Comparison of ENCODE assay signal across 9 cellular contexts in the genomic region with DNA sequence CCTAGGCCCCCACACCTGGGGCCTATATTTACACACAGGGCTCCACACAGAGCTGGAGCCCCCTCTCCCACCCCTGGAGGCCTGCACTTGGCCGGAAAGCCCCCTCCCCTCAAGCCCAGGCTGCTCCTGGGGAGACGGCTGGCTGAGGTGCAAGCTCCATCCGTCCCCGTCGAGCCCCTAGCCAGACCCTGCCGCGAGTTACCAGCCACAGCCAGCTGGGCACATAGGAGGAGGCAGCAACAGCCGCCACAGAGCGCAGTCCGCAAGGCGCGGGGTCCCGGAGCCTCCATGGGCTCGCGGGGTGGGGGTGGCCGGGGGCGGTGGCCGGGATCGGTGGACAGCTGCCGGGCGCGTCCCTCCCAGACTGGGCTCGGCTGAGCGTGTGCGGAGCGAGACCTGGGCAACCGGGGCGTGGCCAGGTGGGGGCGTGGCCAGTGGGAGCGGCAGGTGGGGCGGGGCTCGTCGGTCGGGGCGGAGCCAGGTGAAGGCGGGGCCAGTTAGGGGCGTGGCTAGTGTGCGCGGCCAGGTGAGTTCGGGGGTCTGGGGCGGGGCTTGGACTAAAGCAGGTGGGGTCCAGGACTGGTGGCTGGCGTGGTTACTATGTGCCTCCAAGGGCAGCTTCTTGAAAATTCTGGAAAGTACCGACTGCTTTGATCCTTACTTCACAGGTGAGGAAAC. TPM values are rescaled to one million over a fixed set of nuclear protein-coding genes. Genes with fewer than 3 reads are reported as not detected.
DNase-seq lines count a peak whose midpoint lies in the region; ATAC-seq lines count a peak whose summit lies in the region.
"Had no signal": no experiment of that assay in that cellular context is flagged by ENCODE, and none has a peak within 500 bp of the region (broad histone marks: within the 10 kb centered on the region; RNA-seq: fewer than 3 reads in every experiment).

A gene (minus strand): TSS at position 384 of the 678 bp plus-strand sequence. CDS start 94 bp downstream, at position 290.

- POLR2A ChIA-PET in activated CD4-positive, alpha-beta T cell treated with anti-CD3 and anti-CD28 coated beads, Interleukin-2, amount 10 ng/mL, durations not matched to agents 7 days and 5 days (lab: Charles Lee), result no interaction called here

- in situ Hi-C loops in KBM-7 (cut with MboI; ENCODE audit: low pct_unique_long_range_greater_than_20kb, low sequenced_read_pairs), result loop anchor here (25.0 kb wide), 1 partner anchor 271 kb away; no protein-coding TSS in a partner anchor

- peak within 1 kb of the TSS; percentile 64 for H3K27ac Mint-ChIP-seq in activated CD4-positive, alpha-beta T cell treated with anti-CD3 and anti-CD28 coated beads, Interleukin-2, amount 10 ng/mL, durations not matched to agents 7 days and 5 days
- H3K27ac Mint-ChIP-seq: activated naive CD8-positive, alpha-beta T cell had no signal

- H3K36me3 Mint-ChIP-seq in activated CD4-positive, alpha-beta T cell treated with anti-CD3 and anti-CD28 coated beads, Interleukin-2, amount 10 ng/mL, durations not matched to agents 7 days and 5 days (ENCODE audit: low read depth), result no peaks in the 10 kb centered on the region
- H3K36me3 Mint-ChIP-seq: activated naive CD8-positive, alpha-beta T cell had no signal

- DNase-seq in NCI-H1048 (lab: John Stamatoyannopoulos, UW) (peak; percentile 39), germinal center (ENCODE audit: low spot score) (peak; percentile 57), KBM-7 (no peak)
- peak; percentile 39 for DNase-seq in activated CD4-positive, alpha-beta T cell treated with anti-CD3 and anti-CD28 coated beads, Interleukin-2, amount 10 ng/mL, durations not matched to agents 7 days and 5 days
- peak; percentile 42 for DNase-seq in stimulated activated CD4-positive, alpha-beta T cell treated with anti-CD3 and anti-CD28 coated beads, Interleukin-1b, Interleukin-23, amount 100 ng/mL, for 48 hours

- no peak for ATAC-seq in GM21737 (IDR thresholded peaks at IDR 0.05; ENCODE audit: unreplicated experiment)
- ATAC-seq in HG02759 (IDR thresholded peaks at IDR 0.05; ENCODE audit: unreplicated experiment), result no peak
- ATAC-seq in HG02970 (IDR thresholded peaks at IDR 0.05; ENCODE audit: low FRiP score, unreplicated experiment), result no peak

- CTCF ChIA-PET in activated CD4-positive, alpha-beta T cell treated with anti-CD3 and anti-CD28 coated beads, Interleukin-2, amount 10 ng/mL, durations not matched to agents 7 days and 5 days (lab: Charles Lee), result interaction anchor here (0.5 to 2.4 kb wide), 10 partner anchors 11 to 883 kb away, joined by 3 to 8 read pairs (median 4); a partner anchor contains a TSS

- H3K4me1 Mint-ChIP-seq in activated CD4-positive, alpha-beta T cell treated with anti-CD3 and anti-CD28 coated beads, Interleukin-2, amount 10 ng/mL, durations not matched to agents 7 days and 5 days, result no peaks in the 10 kb centered on the region

- H3K4me3 Mint-ChIP-seq in activated CD4-positive, alpha-beta T cell treated with anti-CD3 and anti-CD28 coated beads, Interleukin-2, amount 10 ng/mL, durations not matched to agents 7 days and 5 days, result no peak within 1 kb of the TSS
- H3K4me3 Mint-ChIP-seq: activated naive CD8-positive, alpha-beta T cell had no signal

- peaks cover 9% of the 10 kb centered on the region for H3K27me3 Mint-ChIP-seq in activated CD4-positive, alpha-beta T cell treated with anti-CD3 and anti-CD28 coated beads, Interleukin-2, amount 10 ng/mL, durations not matched to agents 7 days and 5 days

- no peaks in the 10 kb centered on the region for H3K9me3 Mint-ChIP-seq in activated CD4-positive, alpha-beta T cell treated with anti-CD3 and anti-CD28 coated beads, Interleukin-2, amount 10 ng/mL, durations not matched to agents 7 days and 5 days

RNA-seq across cellular contexts. Expression of the gene that starts here (rescaled TPM):
- not detected for total RNA-seq in activated CD4-positive, alpha-beta T cell treated with anti-CD3 and anti-CD28 coated beads, Interleukin-2, amount 10 ng/mL, durations not matched to agents 7 days and 5 days

Comparison
In these comparisons a context has a peak if more than half of its experiments do, and no peak if none do; other contexts are left out.
1. Peak in DNase-seq in activated CD4-positive, alpha-beta T cell treated with anti-CD3 and anti-CD28 coated beads, Interleukin-2, amount 10 ng/mL, durations not matched to agents 7 days and 5 days; RNA of the gene not detected or under 1 TPM.